Comparison of ENCODE assay signal across 10 cellular contexts in genomic region chr2:236928353-236929153, GRCh38.
DNase-seq lines count a peak whose midpoint lies in the region; ATAC-seq, FAIRE-seq and TF ChIP-seq lines count a peak whose summit lies in the region.
"Had no signal": no experiment of that assay in that cellular context is flagged by ENCODE, and none has a peak within 500 bp of the region (broad histone marks: within the 10 kb centered on the region; RNA-seq: fewer than 3 reads in every experiment).

No MANE protein-coding gene starts in this region.

- DNase-seq in NCI-H2029 (lab: John Stamatoyannopoulos, UW) (peak; percentile 48), NCI-H2029 treated with DMSO at 0.1 percent for 48 hours (lab: John Stamatoyannopoulos, UW) (no peak), activated B cell treated with CpG ODN at 0.5 μM for 24 hours (no peak), right cardiac atrium (no peak), small intestine (peak; percentile 53), KG1 (lab: John Stamatoyannopoulos, UW) (no peak), prostate gland (ENCODE audit: low spot score) (no peak)
- DNase-seq: kidney glomerular epithelial cell had no signal

- H3K27ac Mint-ChIP-seq in activated B cell treated with CpG ODN at 0.5 μM for 24 hours = no peak overlapping the region

- no peak for FAIRE-seq in small intestine (lab: Jason Lieb, UNC)
- FAIRE-seq: A204.1 had no signal

- no peaks in the 10 kb centered on the region for H3K4me1 ChIP-seq in right cardiac atrium (ENCODE audit: control insufficient read depth, insufficient read depth, low read length)
- H3K4me1 ChIP-seq in small intestine (ENCODE audit: control insufficient read depth in 2 of 2, insufficient read depth in 1 of 2, low read depth in 1 of 2, low read length in 1 of 2) = no peaks in the 10 kb centered on the region
- H3K4me1 ChIP-seq in prostate gland (replicated peaks) = no peaks in the 10 kb centered on the region

- H3K4me3 ChIP-seq in right cardiac atrium (ENCODE audit: low read length) (peak overlapping the region; percentile 21), small intestine (ENCODE audit: low read depth in 1 of 2, low read length in 2 of 2) (no peak overlapping the region), prostate gland (no peak overlapping the region)

- H3K36me3 Mint-ChIP-seq in activated B cell treated with CpG ODN at 0.5 μM for 24 hours (ENCODE audit: low read depth) = no peaks in the 10 kb centered on the region

- POLR2A ChIA-PET in activated B cell treated with CpG ODN at 0.5 μM for 24 hours (lab: Charles Lee) = no interaction called here

- H3K36me3 ChIP-seq in small intestine (ENCODE audit: control insufficient read depth in 2 of 2, insufficient read depth in 2 of 2, low read length in 2 of 2) (no peaks in the 10 kb centered on the region), prostate gland (no peaks in the 10 kb centered on the region)

- no peaks in the 10 kb centered on the region for H3K4me1 Mint-ChIP-seq in activated B cell treated with CpG ODN at 0.5 μM for 24 hours

- H3K4me3 Mint-ChIP-seq in activated B cell treated with CpG ODN at 0.5 μM for 24 hours = peak overlapping the region; percentile 56

- H3K9me3 ChIP-seq in right cardiac atrium (ENCODE audit: control insufficient read depth, low read length) (no peaks in the 10 kb centered on the region), small intestine (ENCODE audit: control insufficient read depth, low read depth) (no peaks in the 10 kb centered on the region), prostate gland (no peaks in the 10 kb centered on the region)

- no peak for ATAC-seq in activated B cell treated with CpG ODN at 0.5 μM for 24 hours (ENCODE audit: low read depth)
- ATAC-seq in right cardiac atrium = peak; percentile 70 to 84
- ATAC-seq in HG03175 (IDR thresholded peaks at IDR 0.05; ENCODE audit: unreplicated experiment) = no peak

- peak overlapping the region; percentile 53 for H3K27ac ChIP-seq in right cardiac atrium (ENCODE audit: low read length)
- H3K27ac ChIP-seq in small intestine (ENCODE audit: low read depth in 1 of 2, low read length in 1 of 2) = peak overlapping the region; percentile 14 to 81
- H3K27ac ChIP-seq in prostate gland = no peak overlapping the region

- TF ChIP-seq POLR2A in prostate gland (IDR thresholded peaks at IDR 0.05) = no peak

- CTCF ChIA-PET in activated B cell treated with CpG ODN at 0.5 μM for 24 hours (lab: Charles Lee) = interaction anchor here (0.6 kb wide), 1 partner anchor 1795 kb away, joined by 3 read pairs; no protein-coding TSS in a partner anchor

- WGBS in right cardiac atrium = 31% methylated on average over 8 of the region's 8 CpGs
- 27 to 38% (median 30%) methylated on average over 8 of the region's 8 CpGs for WGBS in small intestine, 3 donors
- WGBS in prostate gland = 64% methylated on average over 8 of the region's 8 CpGs

- intact Hi-C loops in activated B cell treated with CpG ODN at 0.5 μM for 24 hours (cut with micrococcal nuclease) = no loop called here
- intact Hi-C loops in right cardiac atrium (cut with DNase I) = no loop called here
- intact Hi-C loops in prostate gland (cut with DNase I) = no loop called here

- H3K9me3 Mint-ChIP-seq in activated B cell treated with CpG ODN at 0.5 μM for 24 hours = no peaks in the 10 kb centered on the region

- peaks cover 14% of the 10 kb centered on the region for H3K27me3 Mint-ChIP-seq in activated B cell treated with CpG ODN at 0.5 μM for 24 hours

- H3K27me3 ChIP-seq in right cardiac atrium (ENCODE audit: control insufficient read depth, insufficient read depth) = no peaks in the 10 kb centered on the region
- no peaks in the 10 kb centered on the region for H3K27me3 ChIP-seq in small intestine (ENCODE audit: control insufficient read depth in 2 of 2, insufficient read depth in 2 of 2, low read length in 2 of 2)
- H3K27me3 ChIP-seq in prostate gland (replicated peaks; ENCODE audit: insufficient read depth) = no peaks in the 10 kb centered on the region

- TF ChIP-seq CTCF in activated B cell treated with CpG ODN at 0.5 μM for 24 hours (IDR thresholded peaks at IDR 0.05) (no peak), prostate gland (IDR thresholded peaks at IDR 0.05) (no peak)

Comparison
In these comparisons a context has a peak if more than half of its experiments do, and no peak if none do; other contexts are left out.
1. DNase-seq: peak in NCI-H2029 (single experiment) and small intestine (single experiment); none in NCI-H2029 treated with DMSO at 0.1 percent for 48 hours (single experiment), activated B cell treated with CpG ODN at 0.5 μM for 24 hours (single experiment), right cardiac atrium (0 of 3), KG1 (single experiment) and prostate gland (single experiment).
2. ATAC-seq: peak in right cardiac atrium (2 of 2); none in activated B cell treated with CpG ODN at 0.5 μM for 24 hours (single experiment) and HG03175 (single experiment).
3. H3K27ac ChIP-seq: peak in right cardiac atrium (single experiment) and small intestine (2 of 2); none in prostate gland (0 of 2).